In genomic region chr14:91897121-91897701, GRCh38 we compare ENCODE assay signal across 8 cellular contexts. TPM values are rescaled to one million over a fixed set of nuclear protein-coding genes. Genes with fewer than 3 reads are reported as not detected.
DNase-seq lines count a peak whose midpoint lies in the region; ATAC-seq and TF ChIP-seq lines count a peak whose summit lies in the region.

No MANE protein-coding gene starts in this region.

- TF ChIP-seq POLR2A in prostate gland (IDR thresholded peaks at IDR 0.05) = no peak

- DNase-seq in Ammon's horn (ENCODE audit: low spot score) = peak; percentile 87
- DNase-seq in amygdala (lab: John Stamatoyannopoulos, UW) = peak in 48 of 56 donors; percentile 9 to 90 (median 56)
- peak; percentile 53 to 59 for DNase-seq in heart right ventricle
- peak; percentile 36 for DNase-seq in prostate gland (ENCODE audit: low spot score)
- DNase-seq in activated CD4-positive, alpha-beta T cell treated with anti-CD3 and anti-CD28 coated beads for 4 hours = no peak
- DNase-seq in NCI-H82 (lab: John Stamatoyannopoulos, UW) = no peak

- intact Hi-C loops in heart right ventricle (cut with DNase I) = no loop called here
- intact Hi-C loops in prostate gland (cut with DNase I) = no loop called here

- H3K4me1 ChIP-seq in heart right ventricle = peaks cover 0 to 62% (median 20%) of the 10 kb centered on the region in 9 donors
- no peaks in the 10 kb centered on the region for H3K4me1 ChIP-seq in prostate gland (replicated peaks)

- 43 to 52% methylated on average over 10 of the region's 10 CpGs for WGBS in heart right ventricle, 2 donors
- 61% methylated on average over 10 of the region's 10 CpGs for WGBS in prostate gland

- peak; percentile 43 to 85 (median 72) for ATAC-seq in heart right ventricle
- no peak for ATAC-seq in HG02610 (IDR thresholded peaks at IDR 0.05; ENCODE audit: unreplicated experiment)
- ATAC-seq in HG03521 (IDR thresholded peaks at IDR 0.05; ENCODE audit: unreplicated experiment) = no peak

- H3K27me3 ChIP-seq in heart right ventricle = no peaks in the 10 kb centered on the region
- no peaks in the 10 kb centered on the region for H3K27me3 ChIP-seq in prostate gland (replicated peaks; ENCODE audit: insufficient read depth)

- no peak overlapping the region for H3K4me3 ChIP-seq in heart right ventricle
- H3K4me3 ChIP-seq in prostate gland = no peak overlapping the region

- TF ChIP-seq CTCF in heart right ventricle (IDR thresholded peaks at IDR 0.05) = no peak
- no peak for TF ChIP-seq CTCF in prostate gland (IDR thresholded peaks at IDR 0.05)

- no peaks in the 10 kb centered on the region for H3K9me3 ChIP-seq in heart right ventricle
- no peaks in the 10 kb centered on the region for H3K9me3 ChIP-seq in prostate gland

- peak overlapping the region in 9 of 10 donors; percentile 22 to 71 (median 63) for H3K27ac ChIP-seq in heart right ventricle
- peak overlapping the region in 1 of 2 donors; percentile 39 for H3K27ac ChIP-seq in prostate gland

- H3K36me3 ChIP-seq in heart right ventricle (no peaks in the 10 kb centered on the region), prostate gland (no peaks in the 10 kb centered on the region)

RNA-seq across cellular contexts. Expression of gene TC2N, which starts 29.9 kb away (rescaled TPM):
- total RNA-seq in heart right ventricle (10 to 100 TPM in 1 of 10 donors, 1 to 10 TPM in 9; 1.8 to 12.4 (median 3.8) TPM), prostate gland (10 to 100 TPM; 37.2 to 75.8 TPM)
- polyA plus RNA-seq in heart right ventricle = 1 to 10 TPM; 1.8 to 5.0 TPM

RNA-seq across cellular contexts. Expression of gene FBLN5, which starts 50.3 kb away (rescaled TPM):
- total RNA-seq in heart right ventricle (10 to 100 TPM; 25.3 to 91.5 (median 36.6) TPM), prostate gland (100 to 1,000 TPM in 1 of 2 donors, 10 to 100 TPM in 1; 12.5 to 125 TPM)
- polyA plus RNA-seq in heart right ventricle = 10 to 100 TPM; 46.5 to 65.9 TPM

Comparison
In these comparisons a context has a peak if more than half of its experiments do, and no peak if none do; other contexts are left out.
1. DNase-seq: peak in Ammon's horn (single experiment), amygdala (48 of 56), heart right ventricle (2 of 2) and prostate gland (single experiment); none in activated CD4-positive, alpha-beta T cell treated with anti-CD3 and anti-CD28 coated beads for 4 hours (0 of 2) and NCI-H82 (single experiment).
2. ATAC-seq: peak in heart right ventricle (8 of 8); none in HG02610 (single experiment) and HG03521 (single experiment).